Comparison of ENCODE assay signal across 8 cellular contexts in the genomic region with DNA sequence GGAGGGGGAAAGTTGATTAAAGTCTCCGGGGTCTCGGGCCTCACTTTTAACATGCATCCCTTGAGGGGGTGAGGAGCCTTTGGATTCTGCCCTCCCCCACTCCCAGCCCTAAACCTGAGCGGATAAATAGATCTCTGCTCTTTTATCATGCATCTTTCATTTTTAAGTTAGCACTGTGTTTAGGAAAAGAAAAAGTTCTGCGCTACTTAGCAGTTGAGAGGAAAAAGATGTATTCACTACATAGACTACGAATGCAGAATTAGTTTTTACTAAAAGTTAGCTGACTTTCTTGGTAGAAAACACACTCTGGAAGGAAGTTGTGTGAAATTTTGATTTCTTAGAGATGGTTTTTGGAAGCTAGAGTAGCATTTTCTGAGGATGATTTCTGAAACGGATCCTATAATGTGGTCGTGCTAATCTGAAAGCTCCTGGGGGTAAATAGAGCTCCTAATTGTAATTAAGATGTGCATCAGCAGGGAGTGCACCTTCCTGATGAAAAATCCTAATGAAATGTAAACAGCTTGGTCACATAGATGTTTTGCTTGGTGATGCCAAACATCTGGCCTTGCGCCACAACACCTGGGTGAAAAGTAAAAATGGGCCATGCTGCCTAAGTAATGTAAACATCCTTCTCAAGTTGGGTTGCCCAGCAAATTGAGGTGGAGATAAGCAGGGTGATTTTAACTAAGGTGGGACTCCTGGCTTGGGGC. TPM values are rescaled to one million over a fixed set of nuclear protein-coding genes. Genes with fewer than 3 reads are reported as not detected.
DNase-seq lines count a peak whose midpoint lies in the region; ATAC-seq and TF ChIP-seq lines count a peak whose summit lies in the region.

No MANE protein-coding gene starts in this region.

- H3K36me3 ChIP-seq in heart right ventricle (no peaks in the 10 kb centered on the region), breast epithelium (no peaks in the 10 kb centered on the region), mesenchymal stem cell (ENCODE audit: control insufficient read depth in 1 of 2, insufficient read depth in 2 of 2, low read depth in 1 of 2, low read length in 2 of 2) (peaks cover 0 to 5% of the 10 kb centered on the region in 2 experiments), uterus (no peaks in the 10 kb centered on the region)

- peak overlapping the region; percentile 55 to 90 (median 73) for H3K4me3 ChIP-seq in heart right ventricle
- peak overlapping the region; percentile 73 to 84 (median 73) for H3K4me3 ChIP-seq in breast epithelium
- H3K4me3 ChIP-seq in mesenchymal stem cell (ENCODE audit: insufficient read depth in 1 of 2, low read depth in 1 of 2, low read length in 2 of 2), result peak overlapping the region; percentile 90 to 93
- peak overlapping the region; percentile 61 to 78 for H3K4me3 ChIP-seq in uterus

- H3K79me1 ChIP-seq in mesenchymal stem cell (replicated peaks; ENCODE audit: low read length, poor library complexity, severe bottlenecking), result peaks cover 17% of the 10 kb centered on the region

- no peak overlapping the region for H3K23ac ChIP-seq in mesenchymal stem cell (ENCODE audit: low read length in 2 of 2)

- no peak overlapping the region for H2BK15ac ChIP-seq in mesenchymal stem cell (ENCODE audit: low read depth, poor library complexity, severe bottlenecking)

- H2AK5ac ChIP-seq in mesenchymal stem cell (ENCODE audit: low read length, severe bottlenecking), result no peak overlapping the region

- peaks cover 0 to 46% (median 0%) of the 10 kb centered on the region in 7 donors for H3K27me3 ChIP-seq in heart right ventricle
- H3K27me3 ChIP-seq in breast epithelium, result no peaks in the 10 kb centered on the region
- H3K27me3 ChIP-seq in mesenchymal stem cell (ENCODE audit: control insufficient read depth in 1 of 2, insufficient read depth in 1 of 2, low read length in 2 of 2), result peaks cover 0 to 8% of the 10 kb centered on the region in 2 experiments
- H3K27me3 ChIP-seq in uterus, result no peaks in the 10 kb centered on the region

- intact Hi-C loops in heart right ventricle (cut with DNase I) (loop anchor here (2.0 to 10.0 kb wide), 9 partner anchors 89 to 469 kb away; no protein-coding TSS in a partner anchor), cardiac septum (cut with DNase I) (loop anchor here (5.0 kb wide), 1 partner anchor 137 kb away; no protein-coding TSS in a partner anchor), breast epithelium (cut with DNase I; ENCODE audit: low total_unique reads) (no loop called here), uterus (cut with DNase I; ENCODE audit: low total_unique reads) (loop anchor here (10.0 kb wide), 1 partner anchor 89 kb away; no protein-coding TSS in a partner anchor)

- H3K9me3 ChIP-seq in heart right ventricle, result no peaks in the 10 kb centered on the region
- H3K9me3 ChIP-seq in breast epithelium, result no peaks in the 10 kb centered on the region
- no peaks in the 10 kb centered on the region for H3K9me3 ChIP-seq in mesenchymal stem cell (ENCODE audit: control insufficient read depth, low read length)
- H3K9me3 ChIP-seq in uterus, result no peaks in the 10 kb centered on the region

- H2AFZ ChIP-seq in mesenchymal stem cell (ENCODE audit: low read depth, low read length), result peak overlapping the region; percentile 79

- no peak overlapping the region for H2BK5ac ChIP-seq in mesenchymal stem cell (ENCODE audit: low read depth, low read length, poor library complexity, severe bottlenecking)

- no peak overlapping the region for H3K14ac ChIP-seq in mesenchymal stem cell (ENCODE audit: low read length in 2 of 2)

- peak overlapping the region; percentile 82 for H3K4me2 ChIP-seq in mesenchymal stem cell (ENCODE audit: low read length, poor library complexity, severe bottlenecking)

- H3K4me1 ChIP-seq in heart right ventricle (peaks cover 3 to 63% (median 19%) of the 10 kb centered on the region in 9 donors), breast epithelium (no peaks in the 10 kb centered on the region), mesenchymal stem cell (ENCODE audit: control insufficient read depth, insufficient read depth, low read depth, low read length) (peaks cover 10% of the 10 kb centered on the region), uterus (peaks cover 0 to 4% of the 10 kb centered on the region in 2 donors)

- TF ChIP-seq CTCF in heart right ventricle (IDR thresholded peaks at IDR 0.05) (no peak), breast epithelium (IDR thresholded peaks at IDR 0.05) (no peak), uterus (IDR thresholded peaks at IDR 0.05) (no peak)

- no peak for ATAC-seq in heart right ventricle
- no peak for ATAC-seq in HG02759 (IDR thresholded peaks at IDR 0.05; ENCODE audit: unreplicated experiment)

- peak overlapping the region; percentile 88 for H3K9ac ChIP-seq in mesenchymal stem cell (ENCODE audit: low read length)

- peak overlapping the region in 1 of 2 experiments; percentile 30 for H3K4ac ChIP-seq in mesenchymal stem cell (ENCODE audit: low read depth in 1 of 2, low read length in 2 of 2)

- H2BK12ac ChIP-seq in mesenchymal stem cell (ENCODE audit: low read length in 2 of 2), result no peak overlapping the region

- H3K27ac ChIP-seq in heart right ventricle (peak overlapping the region in 6 of 10 donors; percentile 85 to 96 (median 93)), breast epithelium (peak overlapping the region in 1 of 2 donors; percentile 91), mesenchymal stem cell (ENCODE audit: low read length, poor library complexity, severe bottlenecking) (peak overlapping the region; percentile 54), uterus (peak overlapping the region; percentile 90 to 92)

- 38% methylated on average over 8 of the region's 8 CpGs for WGBS in heart right ventricle, 2 donors
- 24% methylated on average over 6 of the region's 8 CpGs for WGBS in mesenchymal stem cell

- H2BK120ac ChIP-seq in mesenchymal stem cell (ENCODE audit: low read depth, low read length), result no peak overlapping the region

- peak overlapping the region in 1 of 2 experiments; percentile 11 for H3K18ac ChIP-seq in mesenchymal stem cell (ENCODE audit: low read depth in 1 of 2, low read length in 2 of 2)

- H4K91ac ChIP-seq in mesenchymal stem cell (ENCODE audit: low read length), result no peak overlapping the region

- H4K8ac ChIP-seq in mesenchymal stem cell (ENCODE audit: low read length), result no peak overlapping the region

- TF ChIP-seq POLR2A in breast epithelium (IDR thresholded peaks at IDR 0.05), result no peak
- no peak for TF ChIP-seq POLR2A in uterus (IDR thresholded peaks at IDR 0.05)

- DNase-seq in heart right ventricle (no peak), cardiac septum (ENCODE audit: low spot score) (no peak), breast epithelium (ENCODE audit: low spot score in 2 of 2) (no peak), mesenchymal stem cell (no peak), uterus (no peak), AG08395 (ENCODE audit: low spot score) (no peak), NCI-H2081 treated with DMSO at 0.1 percent for 48 hours (lab: John Stamatoyannopoulos, UW) (no peak)

RNA-seq across cellular contexts. Expression of gene ROR1, which starts 1.8 kb away (rescaled TPM):
- total RNA-seq in heart right ventricle, result 10 to 100 TPM; 12.0 to 36.2 (median 19.0) TPM
- 1 to 10 TPM; 2.9 to 3.6 TPM for polyA plus RNA-seq in heart right ventricle
- 34.8 TPM for total RNA-seq in cardiac septum
- total RNA-seq in breast epithelium, result 10 to 100 TPM in 1 of 3 donors, 1 to 10 TPM in 2; 5.9 to 11.6 (median 7.7) TPM
- 17.0 TPM for polyA plus RNA-seq in mesenchymal stem cell (2013, experiment 1 of 2)
- polyA plus RNA-seq in mesenchymal stem cell (2013, experiment 2 of 2), result 16.8 TPM
- total RNA-seq in uterus, result 10 to 100 TPM in 3 of 4 donors, 1 to 10 TPM in 1; 2.6 to 37.6 (median 11.5) TPM
